ENCODE assay signal across 23 cellular contexts in the genomic region with DNA sequence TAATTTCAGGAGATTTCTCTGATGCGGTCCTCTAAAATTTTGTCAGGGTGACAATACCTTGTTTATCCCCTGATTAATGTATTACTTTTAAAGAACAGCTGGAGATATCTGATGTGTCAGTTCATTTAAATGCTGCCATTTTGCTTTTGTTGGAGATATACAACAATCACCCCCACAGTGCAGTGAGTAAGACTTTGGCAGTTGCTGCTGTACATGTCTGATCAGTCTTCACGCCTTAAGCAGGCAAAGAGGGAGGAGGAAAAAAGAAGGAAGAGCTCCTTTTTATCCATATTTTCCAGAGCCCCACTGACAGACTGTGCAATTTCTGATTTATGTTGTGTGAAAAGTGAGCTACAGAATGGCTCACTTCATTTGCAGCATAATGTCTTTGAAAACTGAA.
DNase-seq lines count a peak whose midpoint lies in the region; ATAC-seq, FAIRE-seq and TF ChIP-seq lines count a peak whose summit lies in the region.
"Had no signal": no experiment of that assay in that cellular context is flagged by ENCODE, and none has a peak within 500 bp of the region (broad histone marks: within the 10 kb centered on the region; RNA-seq: fewer than 3 reads in every experiment).

No MANE protein-coding gene starts in this region.

- no peak overlapping the region for H3K56ac ChIP-seq in H9 (ENCODE audit: insufficient read length, low read depth, low read length)

- no peak for ATAC-seq in HG02840 (IDR thresholded peaks at IDR 0.05; ENCODE audit: low FRiP score, unreplicated experiment)
- ATAC-seq: A549, GM23338 had no signal

- H3K27me3 ChIP-seq in H9 (ENCODE audit: insufficient read depth, low read length): no peaks in the 10 kb centered on the region
- no peaks in the 10 kb centered on the region for H3K27me3 ChIP-seq in bronchial epithelial cell (ENCODE audit: control insufficient read depth, insufficient read depth, low read length)

- H2BK15ac ChIP-seq in H9 (ENCODE audit: low read depth, low read length): no peak overlapping the region

- 0 out of 7 replicates have a peak, but pooled peaks cover 0 to under 1% (median 0%) of the 10 kb centered on the region in 3 experiments for H3K36me3 Mint-ChIP-seq in H9 (ENCODE audit: insufficient read depth in 1 of 3, low read depth in 3 of 3)
- no peaks in the 10 kb centered on the region for H3K36me3 Mint-ChIP-seq in activated CD4-positive, alpha-beta memory T cell treated with anti-CD3 and anti-CD28 coated beads for 36 hours
- H3K36me3 Mint-ChIP-seq in chondrocyte (ENCODE audit: low read depth): no peaks in the 10 kb centered on the region
- H3K36me3 Mint-ChIP-seq: CD4-positive, alpha-beta memory T cell had no signal

- H3K27me3 Mint-ChIP-seq in H9 (ENCODE audit: low read depth) (no peaks in the 10 kb centered on the region; the same call in 1 of the 2 replicates), chondrocyte (ENCODE audit: low read depth) (peaks cover 13% of the 10 kb centered on the region)
- H3K27me3 Mint-ChIP-seq in activated CD4-positive, alpha-beta memory T cell treated with anti-CD3 and anti-CD28 coated beads for 36 hours: no peaks in the 10 kb centered on the region

- H2AFZ ChIP-seq in H9 (ENCODE audit: low read length): peak overlapping the region; percentile 62
- H2AFZ ChIP-seq: GM23338 had no signal

- intact Hi-C loops in activated CD4-positive, alpha-beta memory T cell treated with anti-CD3 and anti-CD28 coated beads for 36 hours (cut with micrococcal nuclease): no loop called here

- POLR2A ChIA-PET in RWPE1 (lab: Yijun Ruan, JAX; ENCODE audit: low non-redundant PET): no interaction called here
- POLR2A ChIA-PET in activated CD4-positive, alpha-beta memory T cell treated with anti-CD3 and anti-CD28 coated beads for 36 hours (lab: Charles Lee): no interaction called here

- DNase-seq in H9: no peak
- DNase-seq in bronchial epithelial cell (ENCODE audit: low read depth): peak; percentile 1
- DNase-seq in inferior parietal cortex (ENCODE audit: extremely low spot score): peak; percentile 15
- DNase-seq in RWPE1 (ENCODE audit: low spot score): no peak
- DNase-seq in activated CD4-positive, alpha-beta memory T cell treated with anti-CD3 and anti-CD28 coated beads for 36 hours: no peak
- no peak for DNase-seq in chondrocyte (ENCODE audit: low spot score)
- DNase-seq: 8988T; ACHN; AML-193; C1 segment of cervical spinal cord; Calu3; CD4-positive, alpha-beta memory T cell; COR-L47; DMS53; DMS79 treated with DMSO at 0.1 percent for 48 hours; GF-D8; HCEC 1CT had no signal

- no peaks in the 10 kb centered on the region for H3K4me1 ChIP-seq in H9 (ENCODE audit: insufficient read depth, low read length)
- H3K4me1 ChIP-seq: A549 had no signal

- H3K4me3 Mint-ChIP-seq in H9 (no peak overlapping the region), chondrocyte (ENCODE audit: unreplicated experiment) (no peak overlapping the region)
- no peak overlapping the region for H3K4me3 Mint-ChIP-seq in activated CD4-positive, alpha-beta memory T cell treated with anti-CD3 and anti-CD28 coated beads for 36 hours
- H3K4me3 Mint-ChIP-seq: CD4-positive, alpha-beta memory T cell; GM23338 had no signal

- no peak overlapping the region for H2AK5ac ChIP-seq in H9 (ENCODE audit: insufficient read length, low read length)

- no peaks in the 10 kb centered on the region for H3K9me3 ChIP-seq in H9 (ENCODE audit: control insufficient read depth, low read depth, low read length)
- H3K9me3 ChIP-seq: A549 had no signal

- no peak overlapping the region for H3K23ac ChIP-seq in H9 (ENCODE audit: insufficient read length, low read depth, low read length)

- no peak overlapping the region for H3K14ac ChIP-seq in H9 (ENCODE audit: insufficient read depth, low read length)

- no peak overlapping the region for H2BK12ac ChIP-seq in H9 (ENCODE audit: insufficient read length, low read depth, low read length)

- no peak overlapping the region for H3K4ac ChIP-seq in H9 (ENCODE audit: low read depth, low read length)

- no peak overlapping the region for H4K5ac ChIP-seq in H9 (ENCODE audit: insufficient read length, low read depth, low read length)

- no peaks in the 10 kb centered on the region for H4K20me1 ChIP-seq in H9 (ENCODE audit: control insufficient read depth, insufficient read depth, insufficient read length)

- H2BK5ac ChIP-seq in H9 (ENCODE audit: insufficient read length, low read length): no peak overlapping the region

- no peak overlapping the region for H3K4me3 ChIP-seq in bronchial epithelial cell (ENCODE audit: low read depth, low read length)
- H3K4me3 ChIP-seq: A549, GM23338 had no signal

- no peak overlapping the region for H3K9ac ChIP-seq in H9 (ENCODE audit: extremely low read depth, insufficient read length, low read length)

- no peak overlapping the region for H3K18ac ChIP-seq in H9 (ENCODE audit: insufficient read length, low read depth, low read length)

- H4K91ac ChIP-seq in H9 (ENCODE audit: insufficient read length, low read depth, low read length): no peak overlapping the region

- no peak for FAIRE-seq in bronchial epithelial cell (lab: Jason Lieb, UNC)
- FAIRE-seq: A549, GM12891, GM18507, H54 had no signal

- H3T11ph ChIP-seq in H9 (ENCODE audit: low read length): no peak overlapping the region

- H3K4me1 Mint-ChIP-seq in H9 (peaks cover 10 to 19% of the 10 kb centered on the region in 2 experiments), chondrocyte (ENCODE audit: low read depth) (no peaks in the 10 kb centered on the region)
- H3K4me1 Mint-ChIP-seq in activated CD4-positive, alpha-beta memory T cell treated with anti-CD3 and anti-CD28 coated beads for 36 hours (ENCODE audit: low read depth): no peaks in the 10 kb centered on the region
- H3K4me1 Mint-ChIP-seq: CD4-positive, alpha-beta memory T cell had no signal

- CTCF ChIA-PET in RWPE1 (lab: Yijun Ruan, JAX): no interaction called here
- CTCF ChIA-PET in activated CD4-positive, alpha-beta memory T cell treated with anti-CD3 and anti-CD28 coated beads for 36 hours (lab: Charles Lee): no interaction called here

- no peak overlapping the region for H4K8ac ChIP-seq in H9 (replicated peaks; ENCODE audit: insufficient read length, low read depth, low read length)

- H3K9me3 Mint-ChIP-seq in H9 (peaks cover 0 to under 1% of the 10 kb centered on the region in 2 experiments; a peak in 1 of 5 replicates), chondrocyte (ENCODE audit: low read depth) (peaks cover 8% of the 10 kb centered on the region)
- peaks cover 3% of the 10 kb centered on the region for H3K9me3 Mint-ChIP-seq in activated CD4-positive, alpha-beta memory T cell treated with anti-CD3 and anti-CD28 coated beads for 36 hours

- H3K27ac ChIP-seq in H9 (ENCODE audit: insufficient read length, low read depth, low read length): no peak overlapping the region
- no peak overlapping the region for H3K27ac ChIP-seq in RWPE1
- H3K27ac ChIP-seq: A549 had no signal

- no peaks in the 10 kb centered on the region for H3K79me2 ChIP-seq in H9 (ENCODE audit: insufficient read depth, low read length)

- H3K23me2 ChIP-seq in H9 (ENCODE audit: insufficient read length, low read depth, low read length, poor library complexity, severe bottlenecking): no peaks in the 10 kb centered on the region

- TF ChIP-seq CTCF in H9 (conservative IDR thresholded peaks at IDR 0.05) (no peak), bronchial epithelial cell (IDR thresholded peaks at IDR 0.05; ENCODE audit: insufficient read depth, low read length, severe bottlenecking) (no peak), RWPE1 (conservative IDR thresholded peaks at IDR 0.05; ENCODE audit: low read depth) (no peak), chondrocyte (IDR thresholded peaks at IDR 0.05) (no peak)

- no peak overlapping the region for H3K4me2 ChIP-seq in H9 (ENCODE audit: insufficient read depth, insufficient read length, low read length)
- H3K4me2 ChIP-seq: A549, GM23338 had no signal

- no peak overlapping the region for H3K27ac Mint-ChIP-seq in H9
- H3K27ac Mint-ChIP-seq in activated CD4-positive, alpha-beta memory T cell treated with anti-CD3 and anti-CD28 coated beads for 36 hours: no peak overlapping the region
- H3K27ac Mint-ChIP-seq in chondrocyte (ENCODE audit: unreplicated experiment): no peak overlapping the region
- H3K27ac Mint-ChIP-seq: CD4-positive, alpha-beta memory T cell; GM23338 had no signal

- H3K36me3 ChIP-seq in bronchial epithelial cell (ENCODE audit: control insufficient read depth, insufficient read depth, low read length): no peaks in the 10 kb centered on the region

- no peak overlapping the region for H2BK120ac ChIP-seq in H9 (ENCODE audit: low read depth, low read length, poor library complexity, severe bottlenecking)

- no peaks in the 10 kb centered on the region for H3K79me1 ChIP-seq in H9 (ENCODE audit: insufficient read depth, low read depth, low read length, poor library complexity, severe bottlenecking)

- no CpG with 5 or more reads among the region's 2 CpGs for WGBS in H9 (ENCODE audit: extremely low coverage, insufficient read length, low lambda C conversion rate)

- H2BK20ac ChIP-seq in H9 (ENCODE audit: low read depth, low read length, poor library complexity, severe bottlenecking): no peak overlapping the region

Comparison
In these comparisons a context has a peak if more than half of its experiments do, and no peak if none do; other contexts are left out.
1. DNase-seq: peak in bronchial epithelial cell (single experiment) and inferior parietal cortex (single experiment); none in H9 (single experiment), RWPE1 (single experiment), activated CD4-positive, alpha-beta memory T cell treated with anti-CD3 and anti-CD28 coated beads for 36 hours (single experiment) and chondrocyte (single experiment).